ENCODE assay signal across 21 cellular contexts in genomic region chr12:116629451-116629850, GRCh38.
"Had no signal": no experiment of that assay in that cellular context is flagged by ENCODE, and none has a peak within 500 bp of the region (broad histone marks: within the 10 kb centered on the region; RNA-seq: fewer than 3 reads in every experiment).

No MANE protein-coding gene starts in this region.

- H3K36me3 ChIP-seq: esophagus squamous epithelium, neutrophil, stomach, suprapubic skin, thyroid gland had no signal

- H3K4me3 ChIP-seq: esophagus squamous epithelium, hepatocyte, lung, stomach, suprapubic skin, thyroid gland had no signal

- H3K36me3 Mint-ChIP-seq: type B pancreatic cell had no signal

- H3K4me3 Mint-ChIP-seq: dendritic cell treated with granulocyte-macrophage colony-stimulating factor and Interleukin-4, amounts not matched to agents 40 ng/mL and 50 ng/mL, for 4 days; effector memory CD8-positive, alpha-beta T cell; naive thymus-derived CD4-positive, alpha-beta T cell; type B pancreatic cell had no signal

- H3K9me3 Mint-ChIP-seq: dendritic cell treated with granulocyte-macrophage colony-stimulating factor and Interleukin-4, amounts not matched to agents 40 ng/mL and 50 ng/mL, for 4 days; effector memory CD8-positive, alpha-beta T cell; naive thymus-derived CD4-positive, alpha-beta T cell; type B pancreatic cell had no signal

- ATAC-seq: effector memory CD8-positive, alpha-beta T cell; left ventricle myocardium superior; naive thymus-derived CD4-positive, alpha-beta T cell had no signal

- DNase-seq: cerebellar nuclear complex; effector memory CD8-positive, alpha-beta T cell; esophagus squamous epithelium; foreskin fibroblast; head of caudate nucleus; kidney; left cardiac atrium; left ventricle myocardium superior; mesendoderm; naive thymus-derived CD4-positive, alpha-beta T cell; posterior cingulate gyrus; stimulated activated CD4-positive, alpha-beta T cell treated with anti-CD3 and anti-CD28 coated beads, Interleukin-12 subunit alpha, Interleukin-12 subunit beta, amount 100 ng/mL, for 4 hours; stimulated activated naive CD4-positive, alpha-beta T cell; stomach; thyroid gland had no signal

- H3K9me3 ChIP-seq: esophagus squamous epithelium, neutrophil, stomach, suprapubic skin, thyroid gland had no signal

- H3K27ac Mint-ChIP-seq: dendritic cell treated with granulocyte-macrophage colony-stimulating factor and Interleukin-4, amounts not matched to agents 40 ng/mL and 50 ng/mL, for 4 days; naive thymus-derived CD4-positive, alpha-beta T cell; type B pancreatic cell had no signal

- H3K4me1 ChIP-seq: stomach, thyroid gland had no signal

- H3K27ac ChIP-seq: esophagus squamous epithelium, hepatocyte, neutrophil, stomach, suprapubic skin, thyroid gland had no signal

- H3K4me2 ChIP-seq: hepatocyte had no signal

- H3K27me3 ChIP-seq: esophagus squamous epithelium, neutrophil, suprapubic skin, thyroid gland had no signal
